ENCODE assay signal across 14 cellular contexts in the genomic region with DNA sequence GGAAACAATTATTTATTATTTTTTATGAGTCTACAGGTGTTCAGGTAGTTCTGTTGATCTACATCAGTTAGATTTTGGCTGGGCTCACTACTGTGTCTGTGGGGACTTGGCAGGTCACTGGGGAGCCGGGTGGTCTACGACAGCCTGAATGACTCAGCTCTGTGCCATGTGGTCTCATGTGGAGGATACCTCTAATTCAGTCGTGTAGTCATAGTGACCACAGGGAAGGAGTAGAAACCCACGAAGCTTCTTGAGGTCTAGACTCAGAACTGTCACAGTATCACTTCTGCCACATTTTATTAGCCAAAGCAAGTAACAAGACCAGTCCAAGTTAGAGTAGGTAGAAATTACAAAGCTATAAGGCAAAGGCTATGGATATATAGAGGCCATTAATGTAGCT.
DNase-seq lines count a peak whose midpoint lies in the region; ATAC-seq, FAIRE-seq and TF ChIP-seq lines count a peak whose summit lies in the region.
"Had no signal": no experiment of that assay in that cellular context is flagged by ENCODE, and none has a peak within 500 bp of the region (broad histone marks: within the 10 kb centered on the region; RNA-seq: fewer than 3 reads in every experiment).

No MANE protein-coding gene starts in this region.

- no peaks in the 10 kb centered on the region for H3K79me2 ChIP-seq in OCI-LY3 (ENCODE audit: low read length)

- ATAC-seq in activated T-cell treated with anti-CD3 and anti-CD28 coated beads, Interleukin-2, amount 50 U/mL, for 72 hours (replicated peaks in 1 of 2) = peak; percentile 71 to 81
- peak; percentile 82 for ATAC-seq in HG02970 (IDR thresholded peaks at IDR 0.05; ENCODE audit: low FRiP score, unreplicated experiment)
- ATAC-seq: gastrocnemius medialis, HCT116 had no signal

- no peaks in the 10 kb centered on the region for H3K36me3 ChIP-seq in OCI-LY3 (replicated peaks; ENCODE audit: low read depth, low read length)
- H3K36me3 ChIP-seq: gastrocnemius medialis, Peyer's patch, thoracic aorta had no signal

- peak overlapping the region; percentile 49 for H3K4me2 ChIP-seq in OCI-LY3 (ENCODE audit: low read length)

- H3K27me3 ChIP-seq in OCI-LY3 (ENCODE audit: low read depth, low read length) = no peaks in the 10 kb centered on the region
- H3K27me3 ChIP-seq: gastrocnemius medialis, Peyer's patch had no signal

- intact Hi-C loops in activated CD4-positive, alpha-beta memory T cell treated with anti-CD3 and anti-CD28 coated beads for 36 hours (cut with micrococcal nuclease) = no loop called here

- H3K27ac Mint-ChIP-seq in activated T-cell treated with anti-CD3 and anti-CD28 coated beads, Interleukin-2, amount 50 U/mL, for 72 hours = no peak overlapping the region
- H3K27ac Mint-ChIP-seq in activated CD4-positive, alpha-beta memory T cell treated with anti-CD3 and anti-CD28 coated beads for 36 hours = no peak overlapping the region
- H3K27ac Mint-ChIP-seq: progenitor cell of endocrine pancreas had no signal

- TF ChIP-seq CTCF in OCI-LY3 (IDR thresholded peaks at IDR 0.05; ENCODE audit: low read depth, low read length) = no peak

- no peaks in the 10 kb centered on the region for H4K20me1 ChIP-seq in OCI-LY3 (ENCODE audit: insufficient read depth, low read length)

- H3K4me3 ChIP-seq in OCI-LY3 (ENCODE audit: low read length) = no peak overlapping the region
- H3K4me3 ChIP-seq: gastrocnemius medialis, thoracic aorta had no signal

- H3K4me1 ChIP-seq in OCI-LY3 (ENCODE audit: low read length) = peaks cover 61% of the 10 kb centered on the region

- no peak overlapping the region for H3K9ac ChIP-seq in OCI-LY3 (ENCODE audit: low read length)

- H3K27ac ChIP-seq in OCI-LY3 (ENCODE audit: low read length) = no peak overlapping the region
- H3K27ac ChIP-seq: gastrocnemius medialis, thoracic aorta had no signal

- peak in 1 of 2 donors; percentile 10 for DNase-seq in activated T-cell treated with anti-CD3 and anti-CD28 coated beads, Interleukin-2, amount 50 U/mL, for 72 hours
- no peak for DNase-seq in activated T-cell treated with anti-CD3 and anti-CD28 coated beads, Interleukin-2, amount 50 U/mL, for 1 hour
- peak; percentile 27 for DNase-seq in urothelium cell line (ENCODE audit: low spot score)
- no peak for DNase-seq in activated CD4-positive, alpha-beta memory T cell treated with anti-CD3 and anti-CD28 coated beads for 36 hours
- DNase-seq in RPMI8226 = no peak
- no peak for DNase-seq in NCI-H1436 treated with DMSO at 0.1 percent for 48 hours (lab: John Stamatoyannopoulos, UW)
- DNase-seq: activated naive CD4-positive, alpha-beta T cell treated with Interleukin-2 at 50 U/mL for 16 hours; gastrocnemius medialis; Peyer's patch had no signal

- H2AFZ ChIP-seq in OCI-LY3 (ENCODE audit: low read depth, low read length) = no peak overlapping the region

- H3K4me1 Mint-ChIP-seq in activated T-cell treated with anti-CD3 and anti-CD28 coated beads, Interleukin-2, amount 50 U/mL, for 72 hours (ENCODE audit: low read depth) = peaks cover 15% of the 10 kb centered on the region
- H3K4me1 Mint-ChIP-seq in activated CD4-positive, alpha-beta memory T cell treated with anti-CD3 and anti-CD28 coated beads for 36 hours (ENCODE audit: low read depth) = peaks cover 4% of the 10 kb centered on the region

- no peak for FAIRE-seq in urothelium cell line (lab: Jason Lieb, UNC)

- H3K9me3 Mint-ChIP-seq in activated T-cell treated with anti-CD3 and anti-CD28 coated beads, Interleukin-2, amount 50 U/mL, for 72 hours = no peaks in the 10 kb centered on the region
- H3K9me3 Mint-ChIP-seq in activated CD4-positive, alpha-beta memory T cell treated with anti-CD3 and anti-CD28 coated beads for 36 hours = no peaks in the 10 kb centered on the region

- no peaks in the 10 kb centered on the region for H3K9me3 ChIP-seq in OCI-LY3 (ENCODE audit: insufficient read depth, low read length)
- H3K9me3 ChIP-seq: gastrocnemius medialis, Peyer's patch, thoracic aorta had no signal

- POLR2A ChIA-PET in activated CD4-positive, alpha-beta memory T cell treated with anti-CD3 and anti-CD28 coated beads for 36 hours (lab: Charles Lee) = no interaction called here

- CTCF ChIA-PET in activated CD4-positive, alpha-beta memory T cell treated with anti-CD3 and anti-CD28 coated beads for 36 hours (lab: Charles Lee) = interaction anchor here (0.8 to 7.9 kb wide), 4 partner anchors 10 to 180 kb away, joined by 3 to 111 read pairs (median 48); no protein-coding TSS in a partner anchor

- H3K27me3 Mint-ChIP-seq in activated T-cell treated with anti-CD3 and anti-CD28 coated beads, Interleukin-2, amount 50 U/mL, for 72 hours (ENCODE audit: low read depth) = no peaks in the 10 kb centered on the region
- no peaks in the 10 kb centered on the region for H3K27me3 Mint-ChIP-seq in activated CD4-positive, alpha-beta memory T cell treated with anti-CD3 and anti-CD28 coated beads for 36 hours
- H3K27me3 Mint-ChIP-seq: progenitor cell of endocrine pancreas had no signal

- H3K36me3 Mint-ChIP-seq in activated T-cell treated with anti-CD3 and anti-CD28 coated beads, Interleukin-2, amount 50 U/mL, for 72 hours (ENCODE audit: insufficient read depth in 2 of 2) = no peaks in the 10 kb centered on the region
- H3K36me3 Mint-ChIP-seq in activated CD4-positive, alpha-beta memory T cell treated with anti-CD3 and anti-CD28 coated beads for 36 hours = no peaks in the 10 kb centered on the region

- no peak overlapping the region for H3K4me3 Mint-ChIP-seq in activated T-cell treated with anti-CD3 and anti-CD28 coated beads, Interleukin-2, amount 50 U/mL, for 72 hours
- no peak overlapping the region for H3K4me3 Mint-ChIP-seq in activated CD4-positive, alpha-beta memory T cell treated with anti-CD3 and anti-CD28 coated beads for 36 hours
